In genomic region chr10:79178614-79179403, GRCh38 we compare ENCODE assay signal across 8 cellular contexts.
A peak's percentile ranks its signal among the peaks of the same experiment; 100 is the strongest.
DNase-seq lines count a peak whose midpoint lies in the region; ATAC-seq, FAIRE-seq and TF ChIP-seq lines count a peak whose summit lies in the region.

No MANE protein-coding gene starts in this region.

- TF ChIP-seq CTCF in WTC11 (IDR thresholded peaks at IDR 0.05) (no peak), uterus (IDR thresholded peaks at IDR 0.05) (peak in 2 of 4 experiments; percentile 8 to 27)

- DNase-seq in Right ventricle myocardium inferior (ENCODE audit: missing footprints) (peak; percentile 69), cardiac septum (ENCODE audit: low spot score) (no peak), WTC11 (ENCODE audit: low spot score) (no peak), inferior parietal cortex (ENCODE audit: extremely low spot score) (peak; percentile 51), uterus (peak; percentile 87 to 90), sciatic nerve (ENCODE audit: low spot score) (no peak), GM12892 (ENCODE audit: insufficient read length) (no peak)

- ATAC-seq in Right ventricle myocardium inferior (peak; percentile 12), WTC11 (peak; percentile 50), sciatic nerve (no peak), HG03196 (IDR thresholded peaks at IDR 0.05; ENCODE audit: unreplicated experiment) (no peak)

- peak overlapping the region; percentile 78 for H3K27ac ChIP-seq in uterus

- H3K36me3 ChIP-seq in uterus = no peaks in the 10 kb centered on the region

- H3K4me1 Mint-ChIP-seq in WTC11 = peaks cover 28% of the 10 kb centered on the region

- H3K27ac Mint-ChIP-seq in WTC11 = no peak overlapping the region

- TF ChIP-seq POLR2A in uterus (IDR thresholded peaks at IDR 0.05) (no peak), GM12892 (IDR thresholded peaks at IDR 0.05; ENCODE audit: low read depth, low read length) (no peak)

- CTCF ChIA-PET in WTC11 (lab: Charles Lee) = interaction anchor here (0.7 to 5.6 kb wide), 4 partner anchors 14 to 40 kb away, joined by 3 to 31 read pairs (median 10); no protein-coding TSS in a partner anchor

- no peaks in the 10 kb centered on the region for H3K36me3 Mint-ChIP-seq in WTC11

- H3K27me3 Mint-ChIP-seq in WTC11 (ENCODE audit: low read depth) = no peaks in the 10 kb centered on the region

- H3K4me3 ChIP-seq in uterus = no peak overlapping the region

- H3K4me1 ChIP-seq in uterus = peaks cover 39 to 71% of the 10 kb centered on the region in 2 donors

- intact Hi-C loops in Right ventricle myocardium inferior (cut with DNase I) (no loop called here), cardiac septum (cut with DNase I) (no loop called here), uterus (cut with DNase I; ENCODE audit: low total_unique reads) (no loop called here), sciatic nerve (cut with DNase I) (no loop called here)

- POLR2A ChIA-PET in WTC11 (lab: Charles Lee) = no interaction called here

- no peaks in the 10 kb centered on the region for H3K27me3 ChIP-seq in uterus

- no peak overlapping the region for H3K4me3 Mint-ChIP-seq in WTC11

- H3K9me3 ChIP-seq in uterus = no peaks in the 10 kb centered on the region

- no peaks in the 10 kb centered on the region for H3K9me3 Mint-ChIP-seq in WTC11

- no peak for FAIRE-seq in GM12892 (lab: Jason Lieb, UNC)

TF ChIP-seq in WTC11, 78 proteins besides CTCF, POLR2A, EP300 and RAD21:
- TF ChIP-seq HMGXB4 (CRISPR knock-in tag; IDR thresholded peaks at IDR 0.05) (no peak), FOXP1 (CRISPR knock-in tag; IDR thresholded peaks at IDR 0.05; ENCODE audit: borderline replicate concordance) (no peak), ATF2 (CRISPR knock-in tag; IDR thresholded peaks at IDR 0.05; ENCODE audit: borderline replicate concordance, low read depth) (no peak), ERG (CRISPR knock-in tag; IDR thresholded peaks at IDR 0.05) (no peak), SP1 (CRISPR knock-in tag; conservative IDR thresholded peaks at IDR 0.05) (no peak), SOX15 (CRISPR knock-in tag; IDR thresholded peaks at IDR 0.05) (no peak), NR3C1 (CRISPR knock-in tag; conservative IDR thresholded peaks at IDR 0.05; ENCODE audit: low read depth) (no peak)
- TF ChIP-seq, protein P1, sequence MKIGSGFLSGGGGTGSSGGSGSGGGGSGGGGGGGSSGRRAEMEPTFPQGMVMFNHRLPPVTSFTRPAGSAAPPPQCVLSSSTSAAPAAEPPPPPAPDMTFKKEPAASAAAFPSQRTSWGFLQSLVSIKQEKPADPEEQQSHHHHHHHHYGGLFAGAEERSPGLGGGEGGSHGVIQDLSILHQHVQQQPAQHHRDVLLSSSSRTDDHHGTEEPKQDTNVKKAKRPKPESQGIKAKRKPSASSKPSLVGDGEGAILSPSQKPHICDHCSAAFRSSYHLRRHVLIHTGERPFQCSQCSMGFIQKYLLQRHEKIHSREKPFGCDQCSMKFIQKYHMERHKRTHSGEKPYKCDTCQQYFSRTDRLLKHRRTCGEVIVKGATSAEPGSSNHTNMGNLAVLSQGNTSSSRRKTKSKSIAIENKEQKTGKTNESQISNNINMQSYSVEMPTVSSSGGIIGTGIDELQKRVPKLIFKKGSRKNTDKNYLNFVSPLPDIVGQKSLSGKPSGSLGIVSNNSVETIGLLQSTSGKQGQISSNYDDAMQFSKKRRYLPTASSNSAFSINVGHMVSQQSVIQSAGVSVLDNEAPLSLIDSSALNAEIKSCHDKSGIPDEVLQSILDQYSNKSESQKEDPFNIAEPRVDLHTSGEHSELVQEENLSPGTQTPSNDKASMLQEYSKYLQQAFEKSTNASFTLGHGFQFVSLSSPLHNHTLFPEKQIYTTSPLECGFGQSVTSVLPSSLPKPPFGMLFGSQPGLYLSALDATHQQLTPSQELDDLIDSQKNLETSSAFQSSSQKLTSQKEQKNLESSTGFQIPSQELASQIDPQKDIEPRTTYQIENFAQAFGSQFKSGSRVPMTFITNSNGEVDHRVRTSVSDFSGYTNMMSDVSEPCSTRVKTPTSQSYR (CRISPR knock-in tag; IDR thresholded peaks at IDR 0.05) = peak; percentile 61; the same call in 1 of the 2 replicates

Comparison
In these comparisons a context has a peak if more than half of its experiments do, and no peak if none do; other contexts are left out.
1. DNase-seq: peak in Right ventricle myocardium inferior (single experiment), inferior parietal cortex (single experiment) and uterus (2 of 2); none in cardiac septum (single experiment), WTC11 (single experiment), sciatic nerve (single experiment) and GM12892 (single experiment).
2. ATAC-seq: peak in Right ventricle myocardium inferior (single experiment) and WTC11 (single experiment); none in sciatic nerve (single experiment) and HG03196 (single experiment).